In genomic region chr6:124339610-124340339, GRCh38 we compare ENCODE assay signal across 23 cellular contexts.
"Had no signal": no experiment of that assay in that cellular context is flagged by ENCODE, and none has a peak within 500 bp of the region (broad histone marks: within the 10 kb centered on the region; RNA-seq: fewer than 3 reads in every experiment).

No MANE protein-coding gene starts in this region.

- H3K27ac ChIP-seq: HL-60, KMS-11, RWPE1 had no signal

- H3K4me2 ChIP-seq: KMS-11, SK-N-SH had no signal

- FAIRE-seq: HTR-8/SVneo had no signal

- H3K9me2 ChIP-seq: SK-N-SH had no signal

- H3K4me3 Mint-ChIP-seq: T-cell had no signal

- H3K4me1 Mint-ChIP-seq: T-cell had no signal

- H3K36me3 Mint-ChIP-seq: T-cell had no signal

- DNase-seq: Kasumi-1, MM.1S, NCI-H1092 treated with DMSO at 0.1 percent for 48 hours, NCI-H1436, NCI-H187, NCI-H2029, NCI-H2081 treated with DMSO at 0.1 percent for 48 hours, NCI-H2171, NCI-H226, NCI-H446, NCI-H510A, NCI-H524 treated with DMSO at 0.1 percent for 48 hours, NCI-H69, NCI-H774, SHP77, SK-N-SH, SW 1271, T-cell had no signal

- H3K27ac Mint-ChIP-seq: T-cell had no signal

- H3K27me3 Mint-ChIP-seq: T-cell had no signal

- ATAC-seq: Panc1, T-cell had no signal

- H3K9ac ChIP-seq: KMS-11, SK-N-SH had no signal

- H3K9me3 ChIP-seq: SK-N-SH had no signal
